Comparison of ENCODE assay signal across 1 cellular context in the genomic region with DNA sequence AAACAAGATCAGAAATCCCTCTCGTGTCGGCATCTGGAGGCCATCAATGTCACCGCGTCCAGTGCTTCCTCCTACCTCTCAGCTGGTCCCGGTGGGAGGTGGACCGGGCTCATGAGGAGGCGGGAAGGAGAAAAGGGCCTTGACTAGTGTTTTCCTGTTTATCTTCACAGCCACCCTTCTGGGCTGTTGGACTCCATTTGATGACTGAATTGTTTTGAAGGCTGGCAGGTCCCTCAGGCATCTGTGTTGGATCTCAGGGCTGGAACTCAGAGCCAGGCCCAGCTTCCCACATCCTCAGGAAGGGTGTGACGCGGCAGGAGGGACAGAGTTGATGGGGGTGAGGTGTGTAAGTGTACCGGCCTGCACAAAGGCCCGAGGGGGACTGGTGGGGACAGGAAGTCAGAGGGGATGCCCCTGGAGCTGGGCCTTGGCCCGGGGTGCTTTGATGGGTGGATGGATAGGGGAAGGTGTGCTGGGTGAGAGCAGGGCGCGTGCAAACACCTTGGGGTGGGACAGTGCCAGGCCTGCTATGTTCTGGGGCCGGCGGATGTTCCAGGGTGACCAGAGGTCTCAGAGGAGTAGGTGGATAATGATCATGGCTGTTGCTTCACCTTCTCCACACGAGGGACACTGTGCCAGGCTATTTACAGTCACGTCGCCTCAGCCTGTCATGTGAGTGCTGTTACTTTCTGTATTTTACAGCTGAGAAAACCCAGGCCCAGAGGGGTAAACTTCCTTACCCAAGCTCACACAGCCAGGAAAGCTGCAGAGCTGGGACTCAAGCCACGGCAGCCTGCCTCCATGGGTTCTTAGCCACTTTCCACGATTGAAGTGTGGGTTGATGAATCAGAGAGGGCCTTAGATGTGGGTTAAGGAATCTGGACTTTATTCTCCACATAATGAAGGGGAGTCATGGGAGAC.
TF ChIP-seq lines count a peak whose summit lies in the region.

No MANE protein-coding gene starts in this region.

TF ChIP-seq in HepG2, 621 proteins besides CTCF, POLR2A, EP300 and RAD21 (continued from another document and continues in another):
- TF ChIP-seq, protein P1, sequence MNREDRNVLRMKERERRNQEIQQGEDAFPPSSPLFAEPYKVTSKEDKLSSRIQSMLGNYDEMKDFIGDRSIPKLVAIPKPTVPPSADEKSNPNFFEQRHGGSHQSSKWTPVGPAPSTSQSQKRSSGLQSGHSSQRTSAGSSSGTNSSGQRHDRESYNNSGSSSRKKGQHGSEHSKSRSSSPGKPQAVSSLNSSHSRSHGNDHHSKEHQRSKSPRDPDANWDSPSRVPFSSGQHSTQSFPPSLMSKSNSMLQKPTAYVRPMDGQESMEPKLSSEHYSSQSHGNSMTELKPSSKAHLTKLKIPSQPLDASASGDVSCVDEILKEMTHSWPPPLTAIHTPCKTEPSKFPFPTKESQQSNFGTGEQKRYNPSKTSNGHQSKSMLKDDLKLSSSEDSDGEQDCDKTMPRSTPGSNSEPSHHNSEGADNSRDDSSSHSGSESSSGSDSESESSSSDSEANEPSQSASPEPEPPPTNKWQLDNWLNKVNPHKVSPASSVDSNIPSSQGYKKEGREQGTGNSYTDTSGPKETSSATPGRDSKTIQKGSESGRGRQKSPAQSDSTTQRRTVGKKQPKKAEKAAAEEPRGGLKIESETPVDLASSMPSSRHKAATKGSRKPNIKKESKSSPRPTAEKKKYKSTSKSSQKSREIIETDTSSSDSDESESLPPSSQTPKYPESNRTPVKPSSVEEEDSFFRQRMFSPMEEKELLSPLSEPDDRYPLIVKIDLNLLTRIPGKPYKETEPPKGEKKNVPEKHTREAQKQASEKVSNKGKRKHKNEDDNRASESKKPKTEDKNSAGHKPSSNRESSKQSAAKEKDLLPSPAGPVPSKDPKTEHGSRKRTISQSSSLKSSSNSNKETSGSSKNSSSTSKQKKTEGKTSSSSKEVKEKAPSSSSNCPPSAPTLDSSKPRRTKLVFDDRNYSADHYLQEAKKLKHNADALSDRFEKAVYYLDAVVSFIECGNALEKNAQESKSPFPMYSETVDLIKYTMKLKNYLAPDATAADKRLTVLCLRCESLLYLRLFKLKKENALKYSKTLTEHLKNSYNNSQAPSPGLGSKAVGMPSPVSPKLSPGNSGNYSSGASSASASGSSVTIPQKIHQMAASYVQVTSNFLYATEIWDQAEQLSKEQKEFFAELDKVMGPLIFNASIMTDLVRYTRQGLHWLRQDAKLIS (CRISPR knock-in tag; IDR thresholded peaks at IDR 0.05) = no peak
- TF ChIP-seq THAP11 (CRISPR knock-in tag; IDR thresholded peaks at IDR 0.05) (no peak; the same call in 1 of the 2 replicates), SRSF9 (IDR thresholded peaks at IDR 0.05; ENCODE audit: borderline replicate concordance, insufficient read depth, low read depth, low read length, poor library complexity, severe bottlenecking) (no peak), NPAS2 (CRISPR knock-in tag; IDR thresholded peaks at IDR 0.05; ENCODE audit: borderline replicate concordance) (no peak), U2AF1 (optimal IDR thresholded peaks at IDR 0.05; ENCODE audit: low read depth, low read length) (no peak), NFKBIZ (CRISPR knock-in tag; IDR thresholded peaks at IDR 0.05) (no peak), HNRNPH1 (optimal IDR thresholded peaks at IDR 0.05; ENCODE audit: low read depth, low read length) (no peak), CBX5 (CRISPR knock-in tag; IDR thresholded peaks at IDR 0.05; ENCODE audit: borderline replicate concordance) (no peak), ZNF543 (CRISPR knock-in tag; IDR thresholded peaks at IDR 0.05) (no peak), ZBTB8A (CRISPR knock-in tag; IDR thresholded peaks at IDR 0.05; ENCODE audit: borderline replicate concordance, low read depth) (no peak), FOXM1 (CRISPR knock-in tag; IDR thresholded peaks at IDR 0.05) (no peak), ZFP1 (CRISPR knock-in tag; IDR thresholded peaks at IDR 0.05) (no peak), ZFP37 (CRISPR knock-in tag; IDR thresholded peaks at IDR 0.05; ENCODE audit: borderline replicate concordance) (no peak), TEAD2 (CRISPR knock-in tag; IDR thresholded peaks at IDR 0.05) (no peak), ZNF616 (CRISPR knock-in tag; IDR thresholded peaks at IDR 0.05; ENCODE audit: low read depth) (no peak), ZNF331 (CRISPR knock-in tag; IDR thresholded peaks at IDR 0.05) (no peak), ZNF776 (CRISPR knock-in tag; IDR thresholded peaks at IDR 0.05) (no peak), NCOA1 (CRISPR knock-in tag; IDR thresholded peaks at IDR 0.05) (no peak), ZBTB1 (CRISPR knock-in tag; IDR thresholded peaks at IDR 0.05; ENCODE audit: borderline replicate concordance) (no peak), ZNF296 (CRISPR knock-in tag; conservative IDR thresholded peaks at IDR 0.05) (no peak), ATF7-NPFF (CRISPR knock-in tag; IDR thresholded peaks at IDR 0.05; ENCODE audit: low read depth) (no peak), ZNF777 (CRISPR knock-in tag; IDR thresholded peaks at IDR 0.05) (no peak)
- TF ChIP-seq, protein P2, sequence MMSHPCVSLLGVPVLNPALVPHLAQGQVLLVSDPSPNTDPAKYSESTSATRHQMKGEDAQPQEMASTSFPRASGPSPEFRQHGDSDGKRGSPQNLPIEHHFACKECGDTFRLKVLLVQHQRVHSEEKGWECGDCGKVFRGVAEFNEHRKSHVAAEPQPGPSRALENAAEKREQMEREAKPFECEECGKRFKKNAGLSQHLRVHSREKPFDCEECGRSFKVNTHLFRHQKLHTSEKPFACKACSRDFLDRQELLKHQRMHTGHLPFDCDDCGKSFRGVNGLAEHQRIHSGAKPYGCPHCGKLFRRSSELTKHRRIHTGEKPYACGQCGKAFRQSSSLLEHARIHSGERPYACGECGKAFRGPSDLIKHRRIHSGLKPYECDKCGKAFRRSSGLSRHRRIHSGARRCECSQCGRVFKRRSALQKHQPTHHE (CRISPR knock-in tag; IDR thresholded peaks at IDR 0.05; ENCODE audit: borderline replicate concordance) = no peak
- TF ChIP-seq, protein P3, sequence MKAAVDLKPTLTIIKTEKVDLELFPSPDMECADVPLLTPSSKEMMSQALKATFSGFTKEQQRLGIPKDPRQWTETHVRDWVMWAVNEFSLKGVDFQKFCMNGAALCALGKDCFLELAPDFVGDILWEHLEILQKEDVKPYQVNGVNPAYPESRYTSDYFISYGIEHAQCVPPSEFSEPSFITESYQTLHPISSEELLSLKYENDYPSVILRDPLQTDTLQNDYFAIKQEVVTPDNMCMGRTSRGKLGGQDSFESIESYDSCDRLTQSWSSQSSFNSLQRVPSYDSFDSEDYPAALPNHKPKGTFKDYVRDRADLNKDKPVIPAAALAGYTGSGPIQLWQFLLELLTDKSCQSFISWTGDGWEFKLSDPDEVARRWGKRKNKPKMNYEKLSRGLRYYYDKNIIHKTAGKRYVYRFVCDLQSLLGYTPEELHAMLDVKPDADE (CRISPR knock-in tag; IDR thresholded peaks at IDR 0.05) = no peak
- TF ChIP-seq, protein P4, sequence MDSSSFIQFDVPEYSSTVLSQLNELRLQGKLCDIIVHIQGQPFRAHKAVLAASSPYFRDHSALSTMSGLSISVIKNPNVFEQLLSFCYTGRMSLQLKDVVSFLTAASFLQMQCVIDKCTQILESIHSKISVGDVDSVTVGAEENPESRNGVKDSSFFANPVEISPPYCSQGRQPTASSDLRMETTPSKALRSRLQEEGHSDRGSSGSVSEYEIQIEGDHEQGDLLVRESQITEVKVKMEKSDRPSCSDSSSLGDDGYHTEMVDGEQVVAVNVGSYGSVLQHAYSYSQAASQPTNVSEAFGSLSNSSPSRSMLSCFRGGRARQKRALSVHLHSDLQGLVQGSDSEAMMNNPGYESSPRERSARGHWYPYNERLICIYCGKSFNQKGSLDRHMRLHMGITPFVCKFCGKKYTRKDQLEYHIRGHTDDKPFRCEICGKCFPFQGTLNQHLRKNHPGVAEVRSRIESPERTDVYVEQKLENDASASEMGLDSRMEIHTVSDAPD (CRISPR knock-in tag; IDR thresholded peaks at IDR 0.05) = no peak
- TF ChIP-seq, protein P5, sequence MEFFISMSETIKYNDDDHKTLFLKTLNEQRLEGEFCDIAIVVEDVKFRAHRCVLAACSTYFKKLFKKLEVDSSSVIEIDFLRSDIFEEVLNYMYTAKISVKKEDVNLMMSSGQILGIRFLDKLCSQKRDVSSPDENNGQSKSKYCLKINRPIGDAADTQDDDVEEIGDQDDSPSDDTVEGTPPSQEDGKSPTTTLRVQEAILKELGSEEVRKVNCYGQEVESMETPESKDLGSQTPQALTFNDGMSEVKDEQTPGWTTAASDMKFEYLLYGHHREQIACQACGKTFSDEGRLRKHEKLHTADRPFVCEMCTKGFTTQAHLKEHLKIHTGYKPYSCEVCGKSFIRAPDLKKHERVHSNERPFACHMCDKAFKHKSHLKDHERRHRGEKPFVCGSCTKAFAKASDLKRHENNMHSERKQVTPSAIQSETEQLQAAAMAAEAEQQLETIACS (CRISPR knock-in tag; IDR thresholded peaks at IDR 0.05) = 0 out of 2 replicates have a peak, but pooled peaks have one; percentile 29
- TF ChIP-seq, protein P6, sequence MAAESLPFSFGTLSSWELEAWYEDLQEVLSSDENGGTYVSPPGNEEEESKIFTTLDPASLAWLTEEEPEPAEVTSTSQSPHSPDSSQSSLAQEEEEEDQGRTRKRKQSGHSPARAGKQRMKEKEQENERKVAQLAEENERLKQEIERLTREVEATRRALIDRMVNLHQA (CRISPR knock-in tag; IDR thresholded peaks at IDR 0.05) = no peak
- TF ChIP-seq, protein P7, sequence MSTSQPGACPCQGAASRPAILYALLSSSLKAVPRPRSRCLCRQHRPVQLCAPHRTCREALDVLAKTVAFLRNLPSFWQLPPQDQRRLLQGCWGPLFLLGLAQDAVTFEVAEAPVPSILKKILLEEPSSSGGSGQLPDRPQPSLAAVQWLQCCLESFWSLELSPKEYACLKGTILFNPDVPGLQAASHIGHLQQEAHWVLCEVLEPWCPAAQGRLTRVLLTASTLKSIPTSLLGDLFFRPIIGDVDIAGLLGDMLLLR (CRISPR knock-in tag; IDR thresholded peaks at IDR 0.05) = no peak
- TF ChIP-seq, protein P8, sequence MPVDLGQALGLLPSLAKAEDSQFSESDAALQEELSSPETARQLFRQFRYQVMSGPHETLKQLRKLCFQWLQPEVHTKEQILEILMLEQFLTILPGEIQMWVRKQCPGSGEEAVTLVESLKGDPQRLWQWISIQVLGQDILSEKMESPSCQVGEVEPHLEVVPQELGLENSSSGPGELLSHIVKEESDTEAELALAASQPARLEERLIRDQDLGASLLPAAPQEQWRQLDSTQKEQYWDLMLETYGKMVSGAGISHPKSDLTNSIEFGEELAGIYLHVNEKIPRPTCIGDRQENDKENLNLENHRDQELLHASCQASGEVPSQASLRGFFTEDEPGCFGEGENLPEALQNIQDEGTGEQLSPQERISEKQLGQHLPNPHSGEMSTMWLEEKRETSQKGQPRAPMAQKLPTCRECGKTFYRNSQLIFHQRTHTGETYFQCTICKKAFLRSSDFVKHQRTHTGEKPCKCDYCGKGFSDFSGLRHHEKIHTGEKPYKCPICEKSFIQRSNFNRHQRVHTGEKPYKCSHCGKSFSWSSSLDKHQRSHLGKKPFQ (CRISPR knock-in tag; IDR thresholded peaks at IDR 0.05; ENCODE audit: insufficient replicate concordance) = no peak
- TF ChIP-seq, protein P9, sequence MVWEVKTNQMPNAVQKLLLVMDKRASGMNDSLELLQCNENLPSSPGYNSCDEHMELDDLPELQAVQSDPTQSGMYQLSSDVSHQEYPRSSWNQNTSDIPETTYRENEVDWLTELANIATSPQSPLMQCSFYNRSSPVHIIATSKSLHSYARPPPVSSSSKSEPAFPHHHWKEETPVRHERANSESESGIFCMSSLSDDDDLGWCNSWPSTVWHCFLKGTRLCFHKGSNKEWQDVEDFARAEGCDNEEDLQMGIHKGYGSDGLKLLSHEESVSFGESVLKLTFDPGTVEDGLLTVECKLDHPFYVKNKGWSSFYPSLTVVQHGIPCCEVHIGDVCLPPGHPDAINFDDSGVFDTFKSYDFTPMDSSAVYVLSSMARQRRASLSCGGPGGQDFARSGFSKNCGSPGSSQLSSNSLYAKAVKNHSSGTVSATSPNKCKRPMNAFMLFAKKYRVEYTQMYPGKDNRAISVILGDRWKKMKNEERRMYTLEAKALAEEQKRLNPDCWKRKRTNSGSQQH (CRISPR knock-in tag; IDR thresholded peaks at IDR 0.05; ENCODE audit: low read depth) = no peak
- TF ChIP-seq, protein P10, sequence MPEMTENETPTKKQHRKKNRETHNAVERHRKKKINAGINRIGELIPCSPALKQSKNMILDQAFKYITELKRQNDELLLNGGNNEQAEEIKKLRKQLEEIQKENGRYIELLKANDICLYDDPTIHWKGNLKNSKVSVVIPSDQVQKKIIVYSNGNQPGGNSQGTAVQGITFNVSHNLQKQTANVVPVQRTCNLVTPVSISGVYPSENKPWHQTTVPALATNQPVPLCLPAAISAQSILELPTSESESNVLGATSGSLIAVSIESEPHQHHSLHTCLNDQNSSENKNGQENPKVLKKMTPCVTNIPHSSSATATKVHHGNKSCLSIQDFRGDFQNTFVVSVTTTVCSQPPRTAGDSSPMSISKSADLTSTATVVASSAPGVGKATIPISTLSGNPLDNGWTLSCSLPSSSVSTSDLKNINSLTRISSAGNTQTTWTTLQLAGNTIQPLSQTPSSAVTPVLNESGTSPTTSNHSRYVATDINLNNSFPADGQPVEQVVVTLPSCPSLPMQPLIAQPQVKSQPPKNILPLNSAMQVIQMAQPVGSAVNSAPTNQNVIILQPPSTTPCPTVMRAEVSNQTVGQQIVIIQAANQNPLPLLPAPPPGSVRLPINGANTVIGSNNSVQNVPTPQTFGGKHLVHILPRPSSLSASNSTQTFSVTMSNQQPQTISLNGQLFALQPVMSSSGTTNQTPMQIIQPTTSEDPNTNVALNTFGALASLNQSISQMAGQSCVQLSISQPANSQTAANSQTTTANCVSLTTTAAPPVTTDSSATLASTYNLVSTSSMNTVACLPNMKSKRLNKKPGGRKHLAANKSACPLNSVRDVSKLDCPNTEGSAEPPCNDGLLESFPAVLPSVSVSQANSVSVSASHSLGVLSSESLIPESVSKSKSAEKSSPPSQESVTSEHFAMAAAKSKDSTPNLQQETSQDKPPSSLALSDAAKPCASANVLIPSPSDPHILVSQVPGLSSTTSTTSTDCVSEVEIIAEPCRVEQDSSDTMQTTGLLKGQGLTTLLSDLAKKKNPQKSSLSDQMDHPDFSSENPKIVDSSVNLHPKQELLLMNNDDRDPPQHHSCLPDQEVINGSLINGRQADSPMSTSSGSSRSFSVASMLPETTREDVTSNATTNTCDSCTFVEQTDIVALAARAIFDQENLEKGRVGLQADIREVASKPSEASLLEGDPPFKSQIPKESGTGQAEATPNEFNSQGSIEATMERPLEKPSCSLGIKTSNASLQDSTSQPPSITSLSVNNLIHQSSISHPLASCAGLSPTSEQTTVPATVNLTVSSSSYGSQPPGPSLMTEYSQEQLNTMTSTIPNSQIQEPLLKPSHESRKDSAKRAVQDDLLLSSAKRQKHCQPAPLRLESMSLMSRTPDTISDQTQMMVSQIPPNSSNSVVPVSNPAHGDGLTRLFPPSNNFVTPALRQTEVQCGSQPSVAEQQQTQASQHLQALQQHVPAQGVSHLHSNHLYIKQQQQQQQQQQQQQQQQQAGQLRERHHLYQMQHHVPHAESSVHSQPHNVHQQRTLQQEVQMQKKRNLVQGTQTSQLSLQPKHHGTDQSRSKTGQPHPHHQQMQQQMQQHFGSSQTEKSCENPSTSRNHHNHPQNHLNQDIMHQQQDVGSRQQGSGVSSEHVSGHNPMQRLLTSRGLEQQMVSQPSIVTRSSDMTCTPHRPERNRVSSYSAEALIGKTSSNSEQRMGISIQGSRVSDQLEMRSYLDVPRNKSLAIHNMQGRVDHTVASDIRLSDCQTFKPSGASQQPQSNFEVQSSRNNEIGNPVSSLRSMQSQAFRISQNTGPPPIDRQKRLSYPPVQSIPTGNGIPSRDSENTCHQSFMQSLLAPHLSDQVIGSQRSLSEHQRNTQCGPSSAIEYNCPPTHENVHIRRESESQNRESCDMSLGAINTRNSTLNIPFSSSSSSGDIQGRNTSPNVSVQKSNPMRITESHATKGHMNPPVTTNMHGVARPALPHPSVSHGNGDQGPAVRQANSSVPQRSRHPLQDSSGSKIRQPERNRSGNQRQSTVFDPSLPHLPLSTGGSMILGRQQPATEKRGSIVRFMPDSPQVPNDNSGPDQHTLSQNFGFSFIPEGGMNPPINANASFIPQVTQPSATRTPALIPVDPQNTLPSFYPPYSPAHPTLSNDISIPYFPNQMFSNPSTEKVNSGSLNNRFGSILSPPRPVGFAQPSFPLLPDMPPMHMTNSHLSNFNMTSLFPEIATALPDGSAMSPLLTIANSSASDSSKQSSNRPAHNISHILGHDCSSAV (CRISPR knock-in tag; IDR thresholded peaks at IDR 0.05; ENCODE audit: borderline replicate concordance) = no peak
